8 cellular contexts compared by ENCODE assay signal in genomic region chr17:64146418-64147109, GRCh38. TPM values are rescaled to one million over a fixed set of nuclear protein-coding genes. Genes with fewer than 3 reads are reported as not detected.
A peak's percentile ranks its signal among the peaks of the same experiment; 100 is the strongest.
DNase-seq lines count a peak whose midpoint lies in the region; ATAC-seq and TF ChIP-seq lines count a peak whose summit lies in the region.

No MANE protein-coding gene starts in this region.

- H3K9me3 Mint-ChIP-seq in nephron progenitor cell: no peaks in the 10 kb centered on the region

- DNase-seq in GM03348 (ENCODE audit: low spot score): peak; percentile 60
- DNase-seq in NCI-H748 treated with DMSO at 0.1 percent for 48 hours (lab: John Stamatoyannopoulos, UW): peak; percentile 29
- DNase-seq in activated T-cell treated with anti-CD3 and anti-CD28 coated beads, Interleukin-2, amount 50 U/mL, for 48 hours: peak; percentile 67 to 69
- peak; percentile 74 for DNase-seq in fibroblast of peridontal ligament (ENCODE audit: extremely low read depth)
- peak; percentile 53 for DNase-seq in nephron progenitor cell
- DNase-seq in ureter (ENCODE audit: low spot score): peak; percentile 87

- peak; percentile 14 for ATAC-seq in HG02798 (IDR thresholded peaks at IDR 0.05; ENCODE audit: poor library complexity, unreplicated experiment)
- ATAC-seq in HG02981 (IDR thresholded peaks at IDR 0.05; ENCODE audit: unreplicated experiment): no peak

- peaks cover 23% of the 10 kb centered on the region for H3K36me3 Mint-ChIP-seq in nephron progenitor cell (ENCODE audit: low read depth)

- no peak overlapping the region for H3K4me3 Mint-ChIP-seq in nephron progenitor cell

- H3K4me1 Mint-ChIP-seq in nephron progenitor cell: peaks cover 30% of the 10 kb centered on the region

- no peak for TF ChIP-seq CTCF in nephron progenitor cell (IDR thresholded peaks at IDR 0.05)

- no peaks in the 10 kb centered on the region for H3K27me3 Mint-ChIP-seq in nephron progenitor cell (ENCODE audit: low read depth, poor library complexity)

- H3K27ac Mint-ChIP-seq in nephron progenitor cell: no peak overlapping the region

RNA-seq across cellular contexts. Expression of gene ERN1, which starts 16.6 kb away (rescaled TPM):
- total RNA-seq in ureter: 49.2 TPM

Comparison
In these comparisons a context has a peak if more than half of its experiments do, and no peak if none do; other contexts are left out.
1. DNase-seq: peak in every context shown above with its lines; median percentile 87 in ureter; 74 in fibroblast of peridontal ligament; 68 in activated T-cell treated with anti-CD3 and anti-CD28 coated beads, Interleukin-2, amount 50 U/mL, for 48 hours; 60 in GM03348; 53 in nephron progenitor cell; 29 in NCI-H748 treated with DMSO at 0.1 percent for 48 hours.